ENCODE assay signal across 21 cellular contexts in genomic region chr3:169391672-169392071, GRCh38.
"Had no signal": no experiment of that assay in that cellular context is flagged by ENCODE, and none has a peak within 500 bp of the region (broad histone marks: within the 10 kb centered on the region; RNA-seq: fewer than 3 reads in every experiment).

No MANE protein-coding gene starts in this region.

- H3K27me3 ChIP-seq: gastrocnemius medialis, neutrophil, pancreas, right lobe of liver, thyroid gland, vagina had no signal

- H3K4me1 ChIP-seq: gastrocnemius medialis, right lobe of liver, thyroid gland, vagina had no signal

- FAIRE-seq: keratinocyte, pancreas, small intestine had no signal

- ATAC-seq: gastrocnemius medialis; left ventricle myocardium superior; natural killer cell; right lobe of liver; stimulated activated naive CD8-positive, alpha-beta T cell treated with anti-CD3 and anti-CD28 coated beads, Interleukin-15, amount 100 ng/mL, for 72 hours had no signal

- DNase-seq: dorsolateral prefrontal cortex; effector CD4-positive, alpha-beta T cell; foreskin fibroblast; gastrocnemius medialis; head of caudate nucleus; left ventricle myocardium superior; lower lobe of right lung; natural killer cell; pancreas; right lobe of liver; small intestine; stimulated activated CD4-positive, alpha-beta T cell treated with anti-CD3 and anti-CD28 coated beads, Interleukin-15, amount 100 ng/mL, for 24 hours; stimulated activated CD4-positive, alpha-beta T cell treated with anti-CD3 and anti-CD28 coated beads, Interleukin-2, amount 100 ng/mL, for 48 hours; stimulated activated naive CD4-positive, alpha-beta T cell; stimulated activated naive CD8-positive, alpha-beta T cell treated with anti-CD3 and anti-CD28 coated beads, Interleukin-15, amount 100 ng/mL, for 72 hours; thyroid gland; trophoblast cell had no signal

- H3K36me3 ChIP-seq: gastrocnemius medialis, lower lobe of right lung, neutrophil, pancreas, right lobe of liver, thyroid gland, vagina had no signal

- H3K9me3 ChIP-seq: gastrocnemius medialis, lower lobe of right lung, neutrophil, pancreas, right lobe of liver, thyroid gland, vagina had no signal

- H3K4me3 ChIP-seq: dorsolateral prefrontal cortex, gastrocnemius medialis, lower lobe of right lung, pancreas, right lobe of liver, thyroid gland, vagina had no signal

- H3K27ac ChIP-seq: dorsolateral prefrontal cortex, epithelial cell of prostate, gastrocnemius medialis, lower lobe of right lung, neutrophil, right lobe of liver, thyroid gland, vagina had no signal
